ENCODE assay signal across 23 cellular contexts in the genomic region with DNA sequence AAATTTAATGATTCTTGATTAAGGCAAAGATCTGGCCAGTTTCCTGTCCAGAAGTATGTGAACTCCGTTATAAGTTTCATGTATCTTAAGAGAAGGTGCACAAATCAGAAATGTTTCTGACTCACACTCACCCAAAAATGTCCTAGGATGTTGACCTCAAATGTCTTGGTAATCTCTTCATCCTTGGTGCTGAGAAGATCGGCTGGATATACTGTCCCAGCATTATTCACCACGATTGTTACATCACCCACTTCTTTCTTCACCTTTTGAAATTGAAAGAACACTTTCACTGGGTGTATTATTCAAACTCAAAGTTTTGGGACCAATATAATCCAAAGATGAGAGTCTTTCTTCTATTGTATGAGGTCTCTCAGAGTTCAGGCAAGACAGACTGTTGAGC. TPM values are rescaled to one million over a fixed set of nuclear protein-coding genes. Genes with fewer than 3 reads are reported as not detected.
"Had no signal": no experiment of that assay in that cellular context is flagged by ENCODE, and none has a peak within 500 bp of the region (broad histone marks: within the 10 kb centered on the region; RNA-seq: fewer than 3 reads in every experiment).

No MANE protein-coding gene starts in this region.

- DNase-seq: activated CD4-positive, alpha-beta T cell treated with anti-CD3 and anti-CD28 coated beads for 4 hours; activated CD8-positive, alpha-beta memory T cell treated with anti-CD3 and anti-CD28 coated beads, Interleukin-2, amount 50 U/mL, for 4 hours; activated CD8-positive, alpha-beta T cell treated with anti-CD3 and anti-CD28 coated beads for 36 hours; activated gamma-delta T cell treated with Interleukin-2 at 50 U/mL for 16 hours; activated naive CD4-positive, alpha-beta T cell treated with anti-CD3 and anti-CD28 coated beads, Interleukin-2, amount 10 ng/mL, durations not matched to agents 7 days and 5 days; activated naive CD8-positive, alpha-beta T cell treated with anti-CD3 and anti-CD28 coated beads for 36 hours; activated T-cell treated with anti-CD3 and anti-CD28 coated beads, Interleukin-2, amount 50 U/mL, for 72 hours; anterior cingulate cortex; central memory CD4-positive, alpha-beta T cell; NCI-H1048; NCI-H146; NCI-H1930; NCI-H2171; NCI-H510A; NCI-H526 treated with DMSO at 0.1 percent for 48 hours; NCI-H82; NK-92 treated with Interleukin-12 subunit alpha and Interleukin-12 subunit beta, amount 100 ng/mL, for 24 hours; Peyer's patch; Right ventricle myocardium superior; SJCRH30; SK-N-SH had no signal

- H3K4me2 ChIP-seq: SK-N-SH had no signal

- H3K36me3 ChIP-seq: Peyer's patch, SJCRH30 had no signal

- H3K27ac ChIP-seq: Peyer's patch, RWPE1, SJCRH30 had no signal

- H3K9me3 ChIP-seq: Peyer's patch, SJCRH30, SK-N-SH had no signal

- H3K27me3 ChIP-seq: Peyer's patch, SJCRH30 had no signal

- H3K4me3 ChIP-seq: Peyer's patch, SJCRH30 had no signal

- H3K4me1 ChIP-seq: Peyer's patch, SJCRH30 had no signal

- H3K9ac ChIP-seq: SK-N-SH had no signal

RNA-seq across cellular contexts. Expression of a gene that starts 5.7 kb away (rescaled TPM):
- total RNA-seq: activated naive CD8-positive, alpha-beta T cell treated with anti-CD3 and anti-CD28 coated beads for 36 hours; bronchial epithelial cell; SJCRH30 had no signal
